ENCODE assay signal across 8 cellular contexts in genomic region chr11:110711448-110711775, GRCh38. TPM values are rescaled to one million over a fixed set of nuclear protein-coding genes. Genes with fewer than 3 reads are reported as not detected.
DNase-seq lines count a peak whose midpoint lies in the region; ATAC-seq and TF ChIP-seq lines count a peak whose summit lies in the region.

No MANE protein-coding gene starts in this region.

- TF ChIP-seq CTCF in WERI-Rb-1 (IDR thresholded peaks at IDR 0.05; ENCODE audit: low read depth, low read length) (no peak), hepatocyte (IDR thresholded peaks at IDR 0.05; ENCODE audit: poor library complexity) (no peak)

- H3K79me2 ChIP-seq in hepatocyte = peaks cover 9% of the 10 kb centered on the region

- H3K27ac ChIP-seq in WERI-Rb-1 = peak overlapping the region; percentile 19; the same call in 1 of the 2 replicates
- no peak overlapping the region for H3K27ac ChIP-seq in hepatocyte
- peak overlapping the region; percentile 48 for H3K27ac ChIP-seq in skeletal muscle tissue (ENCODE audit: low read depth, low read length)

- peak overlapping the region; percentile 98 for H3K4me2 ChIP-seq in hepatocyte

- peak overlapping the region; percentile 69 to 77 (median 69) for H3K9ac ChIP-seq in skeletal muscle tissue (ENCODE audit: low read depth in 1 of 3, low read length in 3 of 3)

- no peaks in the 10 kb centered on the region for H3K27me3 ChIP-seq in WERI-Rb-1 (ENCODE audit: insufficient read depth, low read depth, severe bottlenecking)
- peaks cover 26% of the 10 kb centered on the region for H3K27me3 ChIP-seq in hepatocyte
- H3K27me3 ChIP-seq in skeletal muscle tissue (ENCODE audit: control insufficient read depth in 3 of 3, insufficient read depth in 3 of 3, low read length in 3 of 3) = peaks cover 0 to 18% (median 4%) of the 10 kb centered on the region in 3 donors

- peaks cover 12% of the 10 kb centered on the region for H3K4me1 ChIP-seq in hepatocyte (ENCODE audit: insufficient read depth)
- peaks cover 17 to 19% (median 17%) of the 10 kb centered on the region in 3 donors for H3K4me1 ChIP-seq in skeletal muscle tissue (ENCODE audit: control insufficient read depth in 3 of 3, insufficient read depth in 3 of 3, low read length in 3 of 3)

- peak; percentile 10 for ATAC-seq in GM18909 (IDR thresholded peaks at IDR 0.05; ENCODE audit: poor library complexity, unreplicated experiment)
- no peak for ATAC-seq in HG03097 (IDR thresholded peaks at IDR 0.05; ENCODE audit: low FRiP score, unreplicated experiment)
- no peak for ATAC-seq in left lobe of liver
- no peak for ATAC-seq in GM19324 (IDR thresholded peaks at IDR 0.05; ENCODE audit: low FRiP score, unreplicated experiment)

- DNase-seq in WERI-Rb-1 = no peak
- DNase-seq in hepatocyte (ENCODE audit: low spot score) = no peak
- DNase-seq in DMS 273 treated with DMSO at 0.1 percent for 48 hours (lab: John Stamatoyannopoulos, UW) = no peak
- DNase-seq in left lobe of liver (ENCODE audit: low spot score) = no peak

- peak overlapping the region; percentile 83 for H2AFZ ChIP-seq in hepatocyte

- no peaks in the 10 kb centered on the region for H3K9me3 ChIP-seq in WERI-Rb-1 (ENCODE audit: severe bottlenecking)
- no peaks in the 10 kb centered on the region for H3K9me3 ChIP-seq in hepatocyte (ENCODE audit: low read depth)
- H3K9me3 ChIP-seq in skeletal muscle tissue (ENCODE audit: control insufficient read depth in 3 of 3, low read length in 3 of 3) = no peaks in the 10 kb centered on the region

- WGBS in hepatocyte (ENCODE audit: low lambda C conversion rate, missing lambda C conversion rate) = 5% methylated on average over 24 of the region's 24 CpGs

- H3K4me3 ChIP-seq in WERI-Rb-1 (ENCODE audit: low read depth, low read length) = peak overlapping the region; percentile 62
- peak overlapping the region; percentile 81 for H3K4me3 ChIP-seq in hepatocyte
- peak overlapping the region; percentile 59 to 75 (median 72) for H3K4me3 ChIP-seq in skeletal muscle tissue (ENCODE audit: low read length in 3 of 3)

- H4K20me1 ChIP-seq in hepatocyte (ENCODE audit: insufficient read depth, poor library complexity, severe bottlenecking) = no peaks in the 10 kb centered on the region

- H3K9me2 ChIP-seq in hepatocyte (replicated peaks; ENCODE audit: insufficient read depth) = no peaks in the 10 kb centered on the region

- no peaks in the 10 kb centered on the region for H3K36me3 ChIP-seq in WERI-Rb-1
- no peaks in the 10 kb centered on the region for H3K36me3 ChIP-seq in hepatocyte (replicated peaks; ENCODE audit: insufficient read depth, low read depth)
- H3K36me3 ChIP-seq in skeletal muscle tissue (ENCODE audit: control insufficient read depth in 3 of 3, insufficient read depth in 3 of 3, low read length in 3 of 3) = no peaks in the 10 kb centered on the region

RNA-seq across cellular contexts. Expression of gene ARHGAP20, which starts 0.8 kb away (rescaled TPM):
- total RNA-seq in hepatocyte (2.6 and 4.8 TPM in 2 replicates), skeletal muscle tissue (8.9 TPM), left lobe of liver (1.0 TPM)
- 0.79 and 1.3 TPM in 2 replicates for polyA plus RNA-seq in hepatocyte
